Comparison of ENCODE assay signal across 17 cellular contexts in genomic region chrX:152873361-152873760, GRCh38. TPM values are rescaled to one million over a fixed set of nuclear protein-coding genes. Genes with fewer than 3 reads are reported as not detected.
DNase-seq lines count a peak whose midpoint lies in the region; ATAC-seq, FAIRE-seq and TF ChIP-seq lines count a peak whose summit lies in the region.
"Had no signal": no experiment of that assay in that cellular context is flagged by ENCODE, and none has a peak within 500 bp of the region (broad histone marks: within the 10 kb centered on the region; RNA-seq: fewer than 3 reads in every experiment).

No MANE protein-coding gene starts in this region.

- H3K4me1 ChIP-seq in thyroid gland, result peaks cover 0 to 11% of the 10 kb centered on the region in 2 donors
- H3K4me1 ChIP-seq: HAP-1 had no signal

- TF ChIP-seq CTCF in thyroid gland (IDR thresholded peaks at IDR 0.05) (no peak), type B pancreatic cell (conservative IDR thresholded peaks at IDR 0.05) (no peak)

- 29 to 44% methylated on average over 1 of the region's 2 CpGs for WGBS in thyroid gland, 2 donors

- peaks cover 3 to 8% of the 10 kb centered on the region in 2 donors for H3K36me3 ChIP-seq in thyroid gland

- ATAC-seq in T-helper 17 cell, result no peak
- no peak for ATAC-seq in activated naive CD8-positive, alpha-beta T cell treated with anti-CD3 and anti-CD28 coated beads, Interleukin-2, amount 50 U/mL, for 24 hours

- no peaks in the 10 kb centered on the region for H3K27me3 Mint-ChIP-seq in activated naive CD4-positive, alpha-beta T cell treated with anti-CD3 and anti-CD28 coated beads, Interleukin-2, amount 50 U/mL, for 24 hours
- H3K27me3 Mint-ChIP-seq in T-helper 17 cell (no peaks in the 10 kb centered on the region), type B pancreatic cell (no peaks in the 10 kb centered on the region)
- H3K27me3 Mint-ChIP-seq in activated naive CD8-positive, alpha-beta T cell treated with anti-CD3 and anti-CD28 coated beads, Interleukin-2, amount 50 U/mL, for 24 hours, result no peaks in the 10 kb centered on the region
- H3K27me3 Mint-ChIP-seq: B cell; CD4-positive, alpha-beta T cell had no signal

- no peak for FAIRE-seq in GM19239 (lab: Jason Lieb, UNC)
- FAIRE-seq: GM12892, H1 had no signal

- intact Hi-C loops in thyroid gland (cut with DNase I), result no loop called here

- H3K27ac Mint-ChIP-seq in activated naive CD4-positive, alpha-beta T cell treated with anti-CD3 and anti-CD28 coated beads, Interleukin-2, amount 50 U/mL, for 24 hours, result peak overlapping the region; percentile 72
- H3K27ac Mint-ChIP-seq in T-helper 17 cell, result no peak overlapping the region
- H3K27ac Mint-ChIP-seq in activated naive CD8-positive, alpha-beta T cell treated with anti-CD3 and anti-CD28 coated beads, Interleukin-2, amount 50 U/mL, for 24 hours, result peak overlapping the region; percentile 39
- H3K27ac Mint-ChIP-seq in type B pancreatic cell, result no peak overlapping the region
- H3K27ac Mint-ChIP-seq: B cell; CD4-positive, alpha-beta T cell had no signal

- H3K4me3 Mint-ChIP-seq in activated naive CD4-positive, alpha-beta T cell treated with anti-CD3 and anti-CD28 coated beads, Interleukin-2, amount 50 U/mL, for 24 hours, result no peak overlapping the region
- H3K4me3 Mint-ChIP-seq in T-helper 17 cell (peak overlapping the region; percentile 26), type B pancreatic cell (no peak overlapping the region)
- no peak overlapping the region for H3K4me3 Mint-ChIP-seq in activated naive CD8-positive, alpha-beta T cell treated with anti-CD3 and anti-CD28 coated beads, Interleukin-2, amount 50 U/mL, for 24 hours
- H3K4me3 Mint-ChIP-seq: B cell; CD4-positive, alpha-beta T cell had no signal

- H3K27me3 ChIP-seq in thyroid gland, result no peaks in the 10 kb centered on the region

- no peaks in the 10 kb centered on the region for H3K9me3 Mint-ChIP-seq in activated naive CD4-positive, alpha-beta T cell treated with anti-CD3 and anti-CD28 coated beads, Interleukin-2, amount 50 U/mL, for 24 hours
- H3K9me3 Mint-ChIP-seq in activated naive CD8-positive, alpha-beta T cell treated with anti-CD3 and anti-CD28 coated beads, Interleukin-2, amount 50 U/mL, for 24 hours, result no peaks in the 10 kb centered on the region
- H3K9me3 Mint-ChIP-seq in type B pancreatic cell, result peaks cover 5% of the 10 kb centered on the region
- H3K9me3 Mint-ChIP-seq: CD4-positive, alpha-beta T cell had no signal

- DNase-seq in activated naive CD4-positive, alpha-beta T cell (lab: John Stamatoyannopoulos, UW), result no peak
- DNase-seq in T-helper 17 cell (no peak), thyroid gland (peak; percentile 52 to 58), type B pancreatic cell (ENCODE audit: extremely low spot score, unreplicated experiment) (no peak), GM19239 (ENCODE audit: insufficient read length, low spot score) (no peak)
- no peak for DNase-seq in activated naive CD8-positive, alpha-beta T cell treated with anti-CD3 and anti-CD28 coated beads, Interleukin-2, amount 50 U/mL, for 24 hours
- DNase-seq: ACHN; C1 segment of cervical spinal cord; CD4-positive, alpha-beta T cell; DND-41; GDM1; IMR-90 had no signal

- H3K4me3 ChIP-seq in thyroid gland (replicated peaks in 1 of 3), result no peak overlapping the region
- H3K4me3 ChIP-seq: HAP-1 had no signal

- peaks cover 14% of the 10 kb centered on the region for H3K4me1 Mint-ChIP-seq in activated naive CD4-positive, alpha-beta T cell treated with anti-CD3 and anti-CD28 coated beads, Interleukin-2, amount 50 U/mL, for 24 hours
- H3K4me1 Mint-ChIP-seq in T-helper 17 cell (peaks cover 7% of the 10 kb centered on the region), type B pancreatic cell (ENCODE audit: unreplicated experiment) (no peaks in the 10 kb centered on the region)
- peaks cover 9% of the 10 kb centered on the region for H3K4me1 Mint-ChIP-seq in activated naive CD8-positive, alpha-beta T cell treated with anti-CD3 and anti-CD28 coated beads, Interleukin-2, amount 50 U/mL, for 24 hours

- TF ChIP-seq POLR2A in thyroid gland (IDR thresholded peaks at IDR 0.05), result no peak

- no peak overlapping the region for H3K27ac ChIP-seq in thyroid gland

- no peaks in the 10 kb centered on the region for H3K36me3 Mint-ChIP-seq in activated naive CD4-positive, alpha-beta T cell treated with anti-CD3 and anti-CD28 coated beads, Interleukin-2, amount 50 U/mL, for 24 hours
- H3K36me3 Mint-ChIP-seq in T-helper 17 cell (ENCODE audit: low read depth) (no peaks in the 10 kb centered on the region), type B pancreatic cell (peaks cover 15% of the 10 kb centered on the region)
- H3K36me3 Mint-ChIP-seq in activated naive CD8-positive, alpha-beta T cell treated with anti-CD3 and anti-CD28 coated beads, Interleukin-2, amount 50 U/mL, for 24 hours (ENCODE audit: low read depth), result peaks cover 7% of the 10 kb centered on the region

- H3K9me3 ChIP-seq in T-helper 17 cell (ENCODE audit: control insufficient read depth, low read length, poor library complexity, severe bottlenecking), result no peaks in the 10 kb centered on the region
- H3K9me3 ChIP-seq in thyroid gland, result no peaks in the 10 kb centered on the region
- H3K9me3 ChIP-seq: HAP-1 had no signal

RNA-seq across cellular contexts. Expression of gene ZNF185, which starts 24.5 kb away (rescaled TPM):
- total RNA-seq in T-helper 17 cell, result 10 to 100 TPM in 1 of 2 donors, 1 to 10 TPM in 1; 2.7 to 40.2 TPM
- 10 to 100 TPM; 23.2 to 70.4 (median 39.0) TPM for total RNA-seq in thyroid gland
- 45.4 and 99.1 TPM in 2 replicates for total RNA-seq in type B pancreatic cell (ENCODE audit: low replicate concordance)

RNA-seq across cellular contexts. Expression of gene NSDHL, which starts 42.5 kb away (rescaled TPM):
- 1 to 10 TPM; 4.3 to 5.3 TPM for total RNA-seq in T-helper 17 cell
- total RNA-seq in thyroid gland, result 10 to 100 TPM; 11.2 to 20.3 (median 17.0) TPM
- total RNA-seq in type B pancreatic cell (ENCODE audit: low replicate concordance), result 27.5 and 28.0 TPM in 2 replicates

RNA-seq across cellular contexts. Expression of gene CETN2, which starts 42.8 kb away (rescaled TPM):
- 1 to 10 TPM; 7.5 to 9.4 TPM for total RNA-seq in T-helper 17 cell
- 10 to 100 TPM; 41.9 to 64.7 (median 61.8) TPM for total RNA-seq in thyroid gland
- total RNA-seq in type B pancreatic cell (ENCODE audit: low replicate concordance), result 52.4 and 66.3 TPM in 2 replicates

Comparison
In these comparisons a context has a peak if more than half of its experiments do, and no peak if none do; other contexts are left out.
1. H3K27ac Mint-ChIP-seq: peak in activated naive CD4-positive, alpha-beta T cell treated with anti-CD3 and anti-CD28 coated beads, Interleukin-2, amount 50 U/mL, for 24 hours (single experiment) and activated naive CD8-positive, alpha-beta T cell treated with anti-CD3 and anti-CD28 coated beads, Interleukin-2, amount 50 U/mL, for 24 hours (single experiment); none in T-helper 17 cell (single experiment) and type B pancreatic cell (single experiment).
2. DNase-seq: peak in thyroid gland (2 of 2); none in activated naive CD4-positive, alpha-beta T cell (0 of 4), T-helper 17 cell (0 of 3), activated naive CD8-positive, alpha-beta T cell treated with anti-CD3 and anti-CD28 coated beads, Interleukin-2, amount 50 U/mL, for 24 hours (single experiment), type B pancreatic cell (single experiment) and GM19239 (single experiment).